ENCODE assay signal across 8 cellular contexts in genomic region chr20:25623736-25624499, GRCh38. TPM values are rescaled to one million over a fixed set of nuclear protein-coding genes. Genes with fewer than 3 reads are reported as not detected.
DNase-seq lines count a peak whose midpoint lies in the region; ATAC-seq and TF ChIP-seq lines count a peak whose summit lies in the region.

NANP (minus strand) TSS chr20:25624014; CDS start chr20:25623948, 66 bp downstream.

- peak within 1 kb of the TSS; percentile 88 to 98 (median 96) for H3K4me3 Mint-ChIP-seq in CD8-positive, alpha-beta memory T cell
- peak within 1 kb of the TSS; percentile 84 for H3K4me3 Mint-ChIP-seq in activated CD4-positive, alpha-beta memory T cell treated with anti-CD3 and anti-CD28 coated beads, Interleukin-2, amount 10 ng/mL, durations not matched to agents 7 days and 5 days

- H3K27me3 ChIP-seq in CD8-positive, alpha-beta memory T cell (ENCODE audit: insufficient read depth, low read length, poor library complexity, severe bottlenecking), result no peaks in the 10 kb centered on the region
- no peaks in the 10 kb centered on the region for H3K27me3 ChIP-seq in lower lobe of right lung (ENCODE audit: low read depth)

- H3K9me3 Mint-ChIP-seq in CD8-positive, alpha-beta memory T cell, result peaks cover 0 to 2% (median 0%) of the 10 kb centered on the region in 5 donors
- peaks cover 10% of the 10 kb centered on the region for H3K9me3 Mint-ChIP-seq in activated CD4-positive, alpha-beta memory T cell treated with anti-CD3 and anti-CD28 coated beads, Interleukin-2, amount 10 ng/mL, durations not matched to agents 7 days and 5 days

- POLR2A ChIA-PET in CD8-positive, alpha-beta memory T cell (lab: Charles Lee), result no interaction called here
- POLR2A ChIA-PET in activated CD4-positive, alpha-beta memory T cell treated with anti-CD3 and anti-CD28 coated beads, Interleukin-2, amount 10 ng/mL, durations not matched to agents 7 days and 5 days (lab: Charles Lee), result interaction anchor here (1.0 kb wide), 2 partner anchors 36 to 216 kb away, joined by 3 to 4 read pairs; partner anchors contain the start of gene GINS1

- intact Hi-C loops in lower lobe of right lung (cut with DNase I), result no loop called here

- H3K4me1 ChIP-seq in CD8-positive, alpha-beta memory T cell (ENCODE audit: insufficient read depth, low read length), result peaks cover 13% of the 10 kb centered on the region
- H3K4me1 ChIP-seq in lower lobe of right lung, result peaks cover 17% of the 10 kb centered on the region

- peaks cover 0 to 1% of the 10 kb centered on the region in 2 donors for H3K27me3 Mint-ChIP-seq in CD8-positive, alpha-beta memory T cell
- no peaks in the 10 kb centered on the region for H3K27me3 Mint-ChIP-seq in activated CD4-positive, alpha-beta memory T cell treated with anti-CD3 and anti-CD28 coated beads, Interleukin-2, amount 10 ng/mL, durations not matched to agents 7 days and 5 days

- peak within 1 kb of the TSS; percentile 87 to 97 (median 92) for H3K27ac Mint-ChIP-seq in CD8-positive, alpha-beta memory T cell
- H3K27ac Mint-ChIP-seq in activated CD4-positive, alpha-beta memory T cell treated with anti-CD3 and anti-CD28 coated beads, Interleukin-2, amount 10 ng/mL, durations not matched to agents 7 days and 5 days, result peak within 1 kb of the TSS; percentile 92

- peaks cover 19 to 24% (median 22%) of the 10 kb centered on the region in 3 donors for H3K4me1 Mint-ChIP-seq in CD8-positive, alpha-beta memory T cell
- peaks cover 24% of the 10 kb centered on the region for H3K4me1 Mint-ChIP-seq in activated CD4-positive, alpha-beta memory T cell treated with anti-CD3 and anti-CD28 coated beads, Interleukin-2, amount 10 ng/mL, durations not matched to agents 7 days and 5 days

- CTCF ChIA-PET in CD8-positive, alpha-beta memory T cell (lab: Charles Lee), result no interaction called here
- CTCF ChIA-PET in activated CD4-positive, alpha-beta memory T cell treated with anti-CD3 and anti-CD28 coated beads, Interleukin-2, amount 10 ng/mL, durations not matched to agents 7 days and 5 days (lab: Charles Lee), result no interaction called here

- H3K36me3 ChIP-seq in CD8-positive, alpha-beta memory T cell (ENCODE audit: insufficient read depth, low read length), result no peaks in the 10 kb centered on the region
- no peaks in the 10 kb centered on the region for H3K36me3 ChIP-seq in lower lobe of right lung

- peaks cover 0 to 6% (median 0%) of the 10 kb centered on the region in 3 donors for H3K36me3 Mint-ChIP-seq in CD8-positive, alpha-beta memory T cell
- peaks cover 17% of the 10 kb centered on the region for H3K36me3 Mint-ChIP-seq in activated CD4-positive, alpha-beta memory T cell treated with anti-CD3 and anti-CD28 coated beads, Interleukin-2, amount 10 ng/mL, durations not matched to agents 7 days and 5 days (ENCODE audit: low read depth)

- peak within 1 kb of the TSS; percentile 79 for H3K27ac ChIP-seq in CD8-positive, alpha-beta memory T cell (ENCODE audit: low read depth, low read length)
- peak within 1 kb of the TSS; percentile 96 for H3K27ac ChIP-seq in lower lobe of right lung

- TF ChIP-seq CTCF in lower lobe of right lung (IDR thresholded peaks at IDR 0.05), result no peak

- peak; percentile 77 for ATAC-seq in GM19455 (IDR thresholded peaks at IDR 0.05; ENCODE audit: unreplicated experiment)
- peak; percentile 95 to 98 for ATAC-seq in lower lobe of right lung

- H3K9me3 ChIP-seq in CD8-positive, alpha-beta memory T cell (ENCODE audit: low read length), result no peaks in the 10 kb centered on the region
- H3K9me3 ChIP-seq in lower lobe of right lung, result no peaks in the 10 kb centered on the region

- DNase-seq in CD8-positive, alpha-beta memory T cell, result peak; percentile 72 to 87 (median 82)
- DNase-seq in HK-2 (ENCODE audit: unreplicated experiment) (peak; percentile 100), NCI-H82 treated with DMSO at 0.1 percent for 48 hours (lab: John Stamatoyannopoulos, UW; ENCODE audit: unreplicated experiment) (peak; percentile 93), ecto neural progenitor cell (ENCODE audit: low spot score) (peak; percentile 95), lower lobe of right lung (peak; percentile 98)
- peak; percentile 90 for DNase-seq in activated CD4-positive, alpha-beta memory T cell treated with anti-CD3 and anti-CD28 coated beads, Interleukin-2, amount 10 ng/mL, durations not matched to agents 7 days and 5 days
- DNase-seq in stimulated activated CD4-positive, alpha-beta T cell treated with anti-CD3 and anti-CD28 coated beads, TNF-alpha, amount 100 ng/mL, for 1 hour (ENCODE audit: low read depth in 3 of 3, low spot score in 1 of 3), result peak; percentile 59 to 73 (median 61)

- peak within 1 kb of the TSS; percentile 88 for H3K4me3 ChIP-seq in CD8-positive, alpha-beta memory T cell (ENCODE audit: low read length)
- H3K4me3 ChIP-seq in lower lobe of right lung, result peak within 1 kb of the TSS; percentile 84

RNA-seq across cellular contexts. Expression of gene NANP, which starts in this region (rescaled TPM):
- 1 to 10 TPM; 5.4 to 6.2 TPM for total RNA-seq in CD8-positive, alpha-beta memory T cell
- polyA plus RNA-seq in CD8-positive, alpha-beta memory T cell, result 0.87 TPM
- total RNA-seq in activated CD4-positive, alpha-beta memory T cell treated with anti-CD3 and anti-CD28 coated beads, Interleukin-2, amount 10 ng/mL, durations not matched to agents 7 days and 5 days, result 1 to 10 TPM; 5.2 to 5.5 TPM
- 5.4 TPM for total RNA-seq in lower lobe of right lung

Comparison
In these comparisons a context has a peak if more than half of its experiments do, and no peak if none do; other contexts are left out.
1. Peak in every context shown above with its lines: DNase-seq, ATAC-seq, H3K4me3 ChIP-seq and H3K27ac ChIP-seq.